ENCODE assay signal across 15 cellular contexts in the genomic region with DNA sequence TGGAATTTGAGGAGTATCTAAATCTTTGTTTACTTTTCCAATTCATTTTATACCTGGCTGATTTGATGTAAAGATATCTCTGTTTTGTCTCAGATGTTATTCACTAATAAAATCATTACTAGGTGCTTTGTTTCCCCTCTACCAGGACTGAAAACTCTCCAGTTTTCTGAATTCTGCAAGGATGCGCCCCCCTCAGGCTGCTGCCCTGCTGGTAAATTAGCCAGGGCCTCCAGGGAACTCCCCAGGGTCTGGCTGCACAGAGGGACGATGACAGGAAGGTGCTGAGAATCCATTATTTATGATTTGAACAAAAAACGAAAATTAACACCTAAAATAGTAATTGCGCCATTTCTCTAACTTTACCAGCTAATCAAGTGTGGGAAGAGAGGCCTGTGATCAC.
"Had no signal": no experiment of that assay in that cellular context is flagged by ENCODE, and none has a peak within 500 bp of the region (broad histone marks: within the 10 kb centered on the region; RNA-seq: fewer than 3 reads in every experiment).

No MANE protein-coding gene starts in this region.

- ATAC-seq: gastrocnemius medialis, natural killer cell, right cardiac atrium, T-helper 17 cell had no signal

- H3K4me1 Mint-ChIP-seq: natural killer cell, T-helper 17 cell had no signal

- H3K27ac Mint-ChIP-seq: dendritic cell treated with granulocyte-macrophage colony-stimulating factor and Interleukin-4, amounts not matched to agents 40 ng/mL and 50 ng/mL, for 4 days; natural killer cell; T-helper 17 cell had no signal

- H3K4me3 Mint-ChIP-seq: dendritic cell treated with granulocyte-macrophage colony-stimulating factor and Interleukin-4, amounts not matched to agents 40 ng/mL and 50 ng/mL, for 4 days; natural killer cell; T-helper 17 cell had no signal

- H3K27me3 Mint-ChIP-seq: dendritic cell treated with granulocyte-macrophage colony-stimulating factor and Interleukin-4, amounts not matched to agents 40 ng/mL and 50 ng/mL, for 4 days; T-helper 17 cell had no signal

- DNase-seq: activated naive CD4-positive, alpha-beta T cell; anterior cingulate cortex; effector memory CD4-positive, alpha-beta T cell; erythroblast; gastrocnemius medialis; left ventricle myocardium inferior; natural killer cell; right cardiac atrium; stimulated activated CD4-positive, alpha-beta T cell treated with anti-CD3 and anti-CD28 coated beads, Interleukin-4, amount 100 ng/mL, for 4 hours; stimulated activated CD8-positive, alpha-beta memory T cell treated with anti-CD3 and anti-CD28 coated beads, Interleukin-4, amount 100 ng/mL, for 48 hours; stimulated activated naive CD4-positive, alpha-beta T cell treated with Interleukin-2 at 50 U/mL for 16 hours; substantia nigra; T-helper 17 cell; uterus had no signal
